In the genomic region with DNA sequence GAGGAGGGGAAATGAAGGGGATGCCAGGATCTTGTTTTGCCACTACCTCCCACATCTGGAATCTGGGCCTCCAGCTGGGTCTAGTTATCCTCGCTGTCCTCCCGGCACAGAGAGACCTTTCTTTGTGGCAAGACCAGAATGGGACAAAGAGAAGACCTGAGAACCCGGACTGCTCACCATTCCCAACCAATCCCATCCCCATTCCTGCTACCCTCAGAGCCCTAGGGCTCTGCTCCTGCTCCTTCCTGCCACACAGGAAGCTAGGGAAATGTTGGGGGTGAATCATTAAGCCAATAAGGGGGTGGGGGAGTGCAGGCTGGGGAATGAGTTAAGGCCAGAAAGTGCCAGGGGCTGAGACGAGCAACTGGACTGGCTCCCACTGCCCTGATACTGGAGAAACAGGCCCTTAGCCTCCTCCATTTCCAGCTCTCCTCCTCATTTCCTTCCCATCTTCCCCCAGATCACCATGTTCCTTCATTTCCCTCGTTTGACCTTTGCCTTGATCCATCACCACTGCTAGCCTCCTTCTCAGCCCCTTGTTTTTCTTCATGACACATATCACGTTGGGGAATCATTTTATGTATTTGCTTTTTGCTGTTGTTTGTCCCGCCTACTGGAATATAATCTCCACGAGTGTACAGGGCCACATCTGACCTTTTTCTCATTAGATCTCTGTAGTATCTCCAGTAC, we compare ENCODE assay signal across 10 cellular contexts. TPM values are rescaled to one million over a fixed set of nuclear protein-coding genes. Genes with fewer than 3 reads are reported as not detected.
A peak's percentile ranks its signal among the peaks of the same experiment; 100 is the strongest.
DNase-seq lines count a peak whose midpoint lies in the region; ATAC-seq and TF ChIP-seq lines count a peak whose summit lies in the region.
"Had no signal": no experiment of that assay in that cellular context is flagged by ENCODE, and none has a peak within 500 bp of the region (broad histone marks: within the 10 kb centered on the region; RNA-seq: fewer than 3 reads in every experiment).

No MANE protein-coding gene starts in this region.

- CTCF ChIA-PET in MCF 10A (lab: Yijun Ruan, JAX) = interaction anchor here (0.6 to 7.7 kb wide), 6 partner anchors 30 to 297 kb away, joined by 3 to 79 read pairs (median 3); no protein-coding TSS in a partner anchor
- CTCF ChIA-PET in T-cell (lab: Charles Lee) = no interaction called here

- H3K27ac Mint-ChIP-seq in MCF 10A (ENCODE audit: low read depth, unreplicated experiment) (peak overlapping the region; percentile 88), T-cell (no peak overlapping the region)
- H3K27ac Mint-ChIP-seq: WTC11 had no signal

- H3K9me3 Mint-ChIP-seq in MCF 10A (ENCODE audit: unreplicated experiment) (no peaks in the 10 kb centered on the region), T-cell (no peaks in the 10 kb centered on the region)
- H3K9me3 Mint-ChIP-seq: WTC11 had no signal

- no peaks in the 10 kb centered on the region for H3K27me3 ChIP-seq in stomach smooth muscle (ENCODE audit: control insufficient read depth in 1 of 2, insufficient read depth in 2 of 2, low read length in 2 of 2)

- H3K9ac ChIP-seq in stomach smooth muscle (ENCODE audit: low read length in 2 of 2) = no peak overlapping the region

- POLR2A ChIA-PET in MCF 10A (lab: Yijun Ruan, JAX) = interaction anchor here (0.5 to 9.2 kb wide), 16 partner anchors 9 to 309 kb away, joined by 3 to 159 read pairs (median 4); partner anchors contain the start of gene DDR1
- POLR2A ChIA-PET in T-cell (lab: Charles Lee) = no interaction called here

- H3K9me3 ChIP-seq in stomach smooth muscle (ENCODE audit: control insufficient read depth in 2 of 2, low read length in 2 of 2) = no peaks in the 10 kb centered on the region

- H3K36me3 ChIP-seq in stomach smooth muscle (ENCODE audit: control insufficient read depth in 2 of 2, insufficient read depth in 2 of 2, low read length in 2 of 2) = no peaks in the 10 kb centered on the region

- peaks cover 37% of the 10 kb centered on the region for H3K4me1 ChIP-seq in stomach smooth muscle (ENCODE audit: control insufficient read depth, insufficient read depth, low read length)

- peak overlapping the region; percentile 53 for H3K27ac ChIP-seq in stomach smooth muscle (ENCODE audit: low read length)

- no TSS peak for BruUV-seq in MCF 10A (replicated peaks; lab: Mats Ljungman, UMichigan)

- DNase-seq in LHCN-M2 (ENCODE audit: low read depth) (peak; percentile 72), MCF 10A (ENCODE audit: unreplicated experiment) (peak; percentile 89), lung microvascular endothelial cell (ENCODE audit: low read depth in 2 of 2) (peak; percentile 76 to 89), T-cell (no peak)
- DNase-seq: activated effector memory CD4-positive, alpha-beta T cell treated with anti-CD3 and anti-CD28 coated beads, Interleukin-2, amount 50 U/mL, for 16 hours; NCI-H187 had no signal

- H3K27me3 Mint-ChIP-seq in MCF 10A (ENCODE audit: insufficient read depth, unreplicated experiment) (no peaks in the 10 kb centered on the region), T-cell (no peaks in the 10 kb centered on the region)

- H3K36me3 Mint-ChIP-seq in MCF 10A (ENCODE audit: insufficient read depth, unreplicated experiment) (peaks cover 6% of the 10 kb centered on the region), T-cell (no peaks in the 10 kb centered on the region)
- H3K36me3 Mint-ChIP-seq: WTC11 had no signal

- H3K4me1 Mint-ChIP-seq in MCF 10A (ENCODE audit: insufficient read depth, unreplicated experiment) (peaks cover 64% of the 10 kb centered on the region), T-cell (peaks cover 13 to 31% (median 19%) of the 10 kb centered on the region in 3 donors)

- H3K4me3 Mint-ChIP-seq in MCF 10A (ENCODE audit: unreplicated experiment) (no peak overlapping the region), T-cell (no peak overlapping the region)
- H3K4me3 Mint-ChIP-seq: WTC11 had no signal

- no peak overlapping the region for H3K4me3 ChIP-seq in stomach smooth muscle (ENCODE audit: low read length in 2 of 2)

- no peak for TF ChIP-seq CTCF in MCF 10A (IDR thresholded peaks at IDR 0.05; ENCODE audit: unreplicated experiment)

- intact Hi-C loops in MCF 10A (cut with micrococcal nuclease) = no loop called here

- ATAC-seq in HG02970 (IDR thresholded peaks at IDR 0.05; ENCODE audit: low FRiP score, unreplicated experiment) (no peak), HG03378 (IDR thresholded peaks at IDR 0.05; ENCODE audit: unreplicated experiment) (no peak), T-cell (replicated peaks in 1 of 4) (no peak)
- ATAC-seq: WTC11 had no signal

RNA-seq across cellular contexts. Expression of gene IER3, which starts 4.6 kb away (rescaled TPM):
- total RNA-seq in LHCN-M2 (2014; rRNA removed) = 51.0 and 65.9 TPM in 2 replicates
- polyA plus RNA-seq in LHCN-M2 (2012) = 103 TPM
- total RNA-seq in MCF 10A (2022) = 154 and 192 TPM in 2 replicates
- 72.6 and 148 TPM in 2 replicates for total RNA-seq in lung microvascular endothelial cell
- total RNA-seq in T-cell = 10 to 100 TPM in 4 of 5 donors, 1 to 10 TPM in 1; 8.9 to 30.8 (median 12.4) TPM

RNA-seq across cellular contexts. Expression of gene FLOT1, which starts 6.5 kb away (rescaled TPM):
- 207 and 208 TPM in 2 replicates for total RNA-seq in LHCN-M2 (2014; rRNA removed)
- polyA plus RNA-seq in LHCN-M2 (2012) = 262 TPM
- 61.8 and 73.7 TPM in 2 replicates for total RNA-seq in MCF 10A (2022)
- total RNA-seq in lung microvascular endothelial cell = 48.8 and 56.2 TPM in 2 replicates
- total RNA-seq in T-cell = 100 to 1,000 TPM in 1 of 5 donors, 10 to 100 TPM in 4; 62.2 to 109 (median 74.2) TPM

RNA-seq across cellular contexts. Expression of gene TUBB, which starts 28.8 kb away (rescaled TPM):
- total RNA-seq in LHCN-M2 (2014; rRNA removed) = 1,379 and 1,474 TPM in 2 replicates
- polyA plus RNA-seq in LHCN-M2 (2012) = 2,090 TPM
- 200 and 210 TPM in 2 replicates for total RNA-seq in MCF 10A (2022)
- 267 and 311 TPM in 2 replicates for total RNA-seq in lung microvascular endothelial cell
- total RNA-seq in T-cell = 100 to 1,000 TPM; 108 to 246 (median 202) TPM

RNA-seq across cellular contexts. Expression of gene MDC1, which starts 31.9 kb away (rescaled TPM):
- total RNA-seq in LHCN-M2 (2014; rRNA removed) (12.4 and 16.3 TPM in 2 replicates), MCF 10A (2022) (50.6 and 54.5 TPM in 2 replicates), lung microvascular endothelial cell (3.0 and 4.1 TPM in 2 replicates), T-cell (10 to 100 TPM; 42.3 to 69.7 (median 53.4) TPM)
- 20.5 TPM for polyA plus RNA-seq in LHCN-M2 (2012)

RNA-seq across cellular contexts. Expression of gene NRM, which starts 58.2 kb away (rescaled TPM):
- total RNA-seq in LHCN-M2 (2014; rRNA removed) (19.9 and 27.6 TPM in 2 replicates), MCF 10A (2022) (3.8 and 5.3 TPM in 2 replicates), lung microvascular endothelial cell (1.6 and 2.2 TPM in 2 replicates), T-cell (1 to 10 TPM; 4.2 to 6.9 (median 5.5) TPM)
- 44.8 TPM for polyA plus RNA-seq in LHCN-M2 (2012)

Comparison
In these comparisons a context has a peak if more than half of its experiments do, and no peak if none do; other contexts are left out.
1. DNase-seq: peak in LHCN-M2 (single experiment), MCF 10A (single experiment) and lung microvascular endothelial cell (2 of 2); none in T-cell (0 of 34).